In the genomic region with DNA sequence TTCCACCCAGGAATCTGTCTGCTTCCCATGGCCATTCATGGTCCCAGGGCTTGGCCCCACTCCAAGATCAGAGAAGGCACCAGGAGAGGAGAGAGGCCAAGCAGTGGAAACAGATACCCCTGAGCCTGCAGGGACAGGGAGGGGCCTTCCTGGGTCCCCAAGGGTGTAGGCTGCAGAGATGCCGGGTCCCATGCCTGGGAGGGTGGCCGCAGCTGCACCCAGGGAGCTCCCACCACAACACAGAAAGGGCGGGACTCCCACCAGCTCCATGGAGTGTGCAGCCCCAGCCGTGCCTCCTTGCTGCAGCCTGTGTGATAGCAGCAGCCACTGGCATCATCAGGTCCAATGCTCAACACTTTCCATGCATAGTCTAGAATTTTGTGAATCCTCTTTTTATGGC, we compare ENCODE assay signal across 22 cellular contexts.
"Had no signal": no experiment of that assay in that cellular context is flagged by ENCODE, and none has a peak within 500 bp of the region (broad histone marks: within the 10 kb centered on the region; RNA-seq: fewer than 3 reads in every experiment).

No MANE protein-coding gene starts in this region.

- DNase-seq: IMR-90, Karpas-422, MG63, NCI-H1092, NCI-H1105 treated with DMSO at 0.1 percent for 48 hours, NCI-H1417 treated with DMSO at 0.1 percent for 48 hours, NCI-H146, NCI-H1694 treated with DMSO at 0.1 percent for 48 hours, NCI-H1930, NCI-H2081, NCI-H2107, NCI-H2227 treated with DMSO at 0.1 percent for 48 hours, NCI-H524, NCI-H526 treated with DMSO at 0.1 percent for 48 hours, NCI-H748 treated with DMSO at 0.1 percent for 48 hours, Right ventricle myocardium superior, RPMI8226, SIG-M5 had no signal

- H3K4me3 ChIP-seq: K562, MG63, SJSA1, SK-N-MC had no signal

- H3K36me3 ChIP-seq: MG63, SJSA1 had no signal

- H3K27ac ChIP-seq: SJSA1, SK-N-MC had no signal

- ATAC-seq: HepG2, K562 had no signal

- H3K9me3 ChIP-seq: MG63, SJSA1 had no signal
